ENCODE assay signal across 9 cellular contexts in genomic region chr19:8897106-8897505, GRCh38.
"Had no signal": no experiment of that assay in that cellular context is flagged by ENCODE, and none has a peak within 500 bp of the region (broad histone marks: within the 10 kb centered on the region; RNA-seq: fewer than 3 reads in every experiment).

No MANE protein-coding gene starts in this region.

- H3K27me3 Mint-ChIP-seq: IgD-negative memory B cell had no signal

- H3K27ac ChIP-seq: GM23248, HL-60 had no signal

- H3K4me3 Mint-ChIP-seq: HFFc6, IgD-negative memory B cell had no signal

- H2AFZ ChIP-seq: GM23248 had no signal

- H3K4me1 ChIP-seq: HAP-1 had no signal

- H3K27ac Mint-ChIP-seq: HFFc6, IgD-negative memory B cell had no signal

- H3K4me1 Mint-ChIP-seq: IgD-negative memory B cell had no signal

- H3K9ac ChIP-seq: GM23248 had no signal

- ATAC-seq: HCT116, HepG2 had no signal

- DNase-seq: GM23248, GOT3, H7, HFFc6 had no signal

- H3K4me3 ChIP-seq: GM23248, HAP-1 had no signal

- H3K9me3 ChIP-seq: HAP-1 had no signal

- H3K9me3 Mint-ChIP-seq: HFFc6, IgD-negative memory B cell had no signal

- H3K36me3 ChIP-seq: HAP-1 had no signal

- H3K36me3 Mint-ChIP-seq: IgD-negative memory B cell had no signal
